In genomic region chr16:18923129-18923528, GRCh38 we compare ENCODE assay signal across 7 cellular contexts. TPM values are rescaled to one million over a fixed set of nuclear protein-coding genes. Genes with fewer than 3 reads are reported as not detected.
A peak's percentile ranks its signal among the peaks of the same experiment; 100 is the strongest.
DNase-seq lines count a peak whose midpoint lies in the region; ATAC-seq, FAIRE-seq and TF ChIP-seq lines count a peak whose summit lies in the region.
"Not testable (repeated sequence)": the region's sequence is repeated elsewhere in the genome, so short reads cannot be mapped to it uniquely, and the experiment has no call there.

No MANE protein-coding gene starts in this region.

- H4K91ac ChIP-seq in trophoblast cell (ENCODE audit: low read depth, low read length): not testable (repeated sequence)

- not testable (repeated sequence) for FAIRE-seq in keratinocyte (lab: Jason Lieb, UNC)

- not testable (repeated sequence) for H3K4me1 ChIP-seq in Caco-2; keratinocyte (ENCODE audit: control insufficient read depth, extremely low read depth, insufficient read depth, low read length); trophoblast cell (ENCODE audit: control insufficient read depth in 1 of 2, insufficient read depth in 2 of 2, low read length in 2 of 2)
- H3K4me1 ChIP-seq in KMS-11 (ENCODE audit: low read depth, poor library complexity, severe bottlenecking): peaks cover 48% of the 10 kb centered on the region

- H2BK120ac ChIP-seq in trophoblast cell (ENCODE audit: insufficient read depth, low read length, poor library complexity): not testable (repeated sequence)

- peak overlapping the region; percentile 46 for H3K4me2 ChIP-seq in KMS-11
- peak overlapping the region; percentile 74 for H3K4me2 ChIP-seq in keratinocyte (ENCODE audit: control insufficient read depth, extremely low read depth, insufficient read depth, low read depth, low read length)
- not testable (repeated sequence) for H3K4me2 ChIP-seq in trophoblast cell (ENCODE audit: low read length)

- CTCF ChIA-PET in Caco-2 (lab: Charles Lee): not testable (repeated sequence)

- not testable (repeated sequence) for H4K8ac ChIP-seq in trophoblast cell (ENCODE audit: low read depth, low read length)

- H3K27me3 Mint-ChIP-seq in Caco-2 (ENCODE audit: insufficient read depth, unreplicated experiment); T-helper 1 cell treated with Interleukin-12 subunit alpha and Interleukin-12 subunit beta and Interleukin-4 antibody, amounts not matched to agents 30 μg/mL and 1 μg/mL, for 36 hours (ENCODE audit: low read depth); activated T-cell treated with anti-CD3 and anti-CD28 coated beads, Interleukin-2, amount 50 U/mL, for 24 hours; activated naive CD8-positive, alpha-beta T cell treated with anti-CD3 and anti-CD28 coated beads, Interleukin-2, amount 50 U/mL, for 24 hours: not testable (repeated sequence)

- not testable (repeated sequence) for H2BK5ac ChIP-seq in trophoblast cell (ENCODE audit: low read depth, low read length, poor library complexity)

- H3K4me1 Mint-ChIP-seq in Caco-2 (ENCODE audit: low read depth, unreplicated experiment): not testable (repeated sequence)
- peaks cover 35% of the 10 kb centered on the region for H3K4me1 Mint-ChIP-seq in T-helper 1 cell treated with Interleukin-12 subunit alpha and Interleukin-12 subunit beta and Interleukin-4 antibody, amounts not matched to agents 30 μg/mL and 1 μg/mL, for 36 hours (ENCODE audit: low read depth)
- H3K4me1 Mint-ChIP-seq in activated T-cell treated with anti-CD3 and anti-CD28 coated beads, Interleukin-2, amount 50 U/mL, for 24 hours (ENCODE audit: low read depth): peaks cover 51% of the 10 kb centered on the region
- peaks cover 56% of the 10 kb centered on the region for H3K4me1 Mint-ChIP-seq in activated naive CD8-positive, alpha-beta T cell treated with anti-CD3 and anti-CD28 coated beads, Interleukin-2, amount 50 U/mL, for 24 hours

- H3K27ac ChIP-seq in KMS-11; keratinocyte (ENCODE audit: control insufficient read depth, insufficient read depth, low read length); trophoblast cell (ENCODE audit: low read depth, low read length): not testable (repeated sequence)

- H3K4ac ChIP-seq in trophoblast cell (ENCODE audit: low read depth, low read length): peak overlapping the region; percentile 93

- POLR2A ChIA-PET in Caco-2 (lab: Charles Lee): not testable (repeated sequence)

- not testable (repeated sequence) for H4K12ac ChIP-seq in trophoblast cell (ENCODE audit: low read depth, low read length)

- H3K9me3 Mint-ChIP-seq in Caco-2 (ENCODE audit: unreplicated experiment); T-helper 1 cell treated with Interleukin-12 subunit alpha and Interleukin-12 subunit beta and Interleukin-4 antibody, amounts not matched to agents 30 μg/mL and 1 μg/mL, for 36 hours; activated T-cell treated with anti-CD3 and anti-CD28 coated beads, Interleukin-2, amount 50 U/mL, for 24 hours; activated naive CD8-positive, alpha-beta T cell treated with anti-CD3 and anti-CD28 coated beads, Interleukin-2, amount 50 U/mL, for 24 hours: not testable (repeated sequence)

- not testable (repeated sequence) for TF ChIP-seq CTCF in Caco-2 (IDR thresholded peaks at IDR 0.05; ENCODE audit: insufficient read depth in 1 of 2, low read depth in 1 of 2, low read length in 1 of 2, severe bottlenecking in 1 of 2, unreplicated experiment in 1 of 2); KMS-11 (conservative IDR thresholded peaks at IDR 0.05; ENCODE audit: low read depth, low read length); keratinocyte (optimal IDR thresholded peaks at IDR 0.05 in 1 of 3, IDR thresholded peaks at IDR 0.05 in 1 of 3, conservative IDR thresholded peaks at IDR 0.05 in 1 of 3; ENCODE audit: extremely low read depth in 1 of 3, insufficient read depth in 2 of 3, low read length in 3 of 3)

- not testable (repeated sequence) for H3K9me3 ChIP-seq in Caco-2; keratinocyte (ENCODE audit: control insufficient read depth, low read depth, low read length); trophoblast cell (ENCODE audit: insufficient read depth, low read depth, low read length)

- not testable (repeated sequence) for H3K27me3 ChIP-seq in Caco-2 (replicated peaks; ENCODE audit: control insufficient read depth, insufficient read depth, low read length); KMS-11 (ENCODE audit: insufficient read depth, low read depth); keratinocyte (ENCODE audit: control insufficient read depth, extremely low read depth, insufficient read depth, low read length); trophoblast cell (ENCODE audit: insufficient read depth, low read length)

- H4K20me1 ChIP-seq in KMS-11 (ENCODE audit: insufficient read depth); keratinocyte (ENCODE audit: control insufficient read depth, extremely low read depth, insufficient read depth, low read length): not testable (repeated sequence)

- not testable (repeated sequence) for H3K79me1 ChIP-seq in trophoblast cell (ENCODE audit: low read length)

- peaks cover 27% of the 10 kb centered on the region for H3K36me3 Mint-ChIP-seq in Caco-2 (ENCODE audit: insufficient read depth, unreplicated experiment)
- H3K36me3 Mint-ChIP-seq in T-helper 1 cell treated with Interleukin-12 subunit alpha and Interleukin-12 subunit beta and Interleukin-4 antibody, amounts not matched to agents 30 μg/mL and 1 μg/mL, for 36 hours (ENCODE audit: low read depth): not testable (repeated sequence)
- H3K36me3 Mint-ChIP-seq in activated T-cell treated with anti-CD3 and anti-CD28 coated beads, Interleukin-2, amount 50 U/mL, for 24 hours (ENCODE audit: low read depth): peaks cover 42% of the 10 kb centered on the region
- peaks cover 16% of the 10 kb centered on the region for H3K36me3 Mint-ChIP-seq in activated naive CD8-positive, alpha-beta T cell treated with anti-CD3 and anti-CD28 coated beads, Interleukin-2, amount 50 U/mL, for 24 hours (ENCODE audit: low read depth)

- not testable (repeated sequence) for H3K9ac ChIP-seq in KMS-11; keratinocyte (ENCODE audit: control insufficient read depth, extremely low read depth, insufficient read depth, low read length); trophoblast cell (ENCODE audit: low read length)

- not testable (repeated sequence) for H3K14ac ChIP-seq in trophoblast cell (ENCODE audit: low read length)

- H3K36me3 ChIP-seq in Caco-2 (ENCODE audit: control insufficient read depth, insufficient read depth, low read length); KMS-11 (ENCODE audit: insufficient read depth); keratinocyte (ENCODE audit: control insufficient read depth in 2 of 2, extremely low read depth in 1 of 2, insufficient read depth in 2 of 2, low read length in 2 of 2); trophoblast cell (ENCODE audit: control insufficient read depth in 1 of 2, insufficient read depth in 2 of 2, low read length in 2 of 2): not testable (repeated sequence)

- not testable (repeated sequence) for H3K4me3 ChIP-seq in Caco-2 (ENCODE audit: low read depth, low read length); KMS-11 (IDR thresholded peaks at IDR 0.05; ENCODE audit: insufficient read depth, low read depth, low read length); keratinocyte (ENCODE audit: control insufficient read depth in 2 of 3, extremely low read depth in 1 of 3, insufficient read depth in 2 of 3, low read depth in 1 of 3, low read length in 3 of 3); trophoblast cell (ENCODE audit: low read depth, low read length)

- not testable (repeated sequence) for H2BK12ac ChIP-seq in trophoblast cell (ENCODE audit: low read length)

- not testable (repeated sequence) for H2AFZ ChIP-seq in KMS-11 (ENCODE audit: low read depth); keratinocyte (ENCODE audit: control insufficient read depth, low read length); trophoblast cell (ENCODE audit: insufficient read depth, low read length, poor library complexity)

- dilution Hi-C loops in keratinocyte (cut with MboI; ENCODE audit: extremely low pct_ligation_motif_present, low sequenced_read_pairs): not testable (repeated sequence)

- not testable (repeated sequence) for H3K27ac Mint-ChIP-seq in Caco-2 (ENCODE audit: unreplicated experiment)
- peak overlapping the region; percentile 90 for H3K27ac Mint-ChIP-seq in T-helper 1 cell treated with Interleukin-12 subunit alpha and Interleukin-12 subunit beta and Interleukin-4 antibody, amounts not matched to agents 30 μg/mL and 1 μg/mL, for 36 hours
- peak overlapping the region; percentile 90 for H3K27ac Mint-ChIP-seq in activated T-cell treated with anti-CD3 and anti-CD28 coated beads, Interleukin-2, amount 50 U/mL, for 24 hours
- H3K27ac Mint-ChIP-seq in activated naive CD8-positive, alpha-beta T cell treated with anti-CD3 and anti-CD28 coated beads, Interleukin-2, amount 50 U/mL, for 24 hours: peak overlapping the region; percentile 64

- intact Hi-C loops in Caco-2 (cut with micrococcal nuclease; ENCODE audit: unreplicated experiment): not testable (repeated sequence)

- H3K9me1 ChIP-seq in keratinocyte (ENCODE audit: control insufficient read depth, extremely low read depth, insufficient read depth, low read length): not testable (repeated sequence)

- peak overlapping the region; percentile 63 for H3K4me3 Mint-ChIP-seq in Caco-2 (ENCODE audit: unreplicated experiment)
- peak overlapping the region; percentile 89 for H3K4me3 Mint-ChIP-seq in T-helper 1 cell treated with Interleukin-12 subunit alpha and Interleukin-12 subunit beta and Interleukin-4 antibody, amounts not matched to agents 30 μg/mL and 1 μg/mL, for 36 hours
- peak overlapping the region; percentile 95 for H3K4me3 Mint-ChIP-seq in activated T-cell treated with anti-CD3 and anti-CD28 coated beads, Interleukin-2, amount 50 U/mL, for 24 hours
- peak overlapping the region; percentile 94 for H3K4me3 Mint-ChIP-seq in activated naive CD8-positive, alpha-beta T cell treated with anti-CD3 and anti-CD28 coated beads, Interleukin-2, amount 50 U/mL, for 24 hours

- not testable (repeated sequence) for ATAC-seq in activated naive CD8-positive, alpha-beta T cell treated with anti-CD3 and anti-CD28 coated beads, Interleukin-2, amount 50 U/mL, for 24 hours

- no CpG with 5 or more reads among the region's 8 CpGs for WGBS in trophoblast cell (ENCODE audit: extremely low coverage, insufficient coverage, insufficient read length)

- not testable (repeated sequence) for DNase-seq in Caco-2; activated naive CD8-positive, alpha-beta T cell treated with anti-CD3 and anti-CD28 coated beads, Interleukin-2, amount 50 U/mL, for 24 hours; keratinocyte (ENCODE audit: low read depth, low spot score); trophoblast cell
- peak; percentile 16 for DNase-seq in activated T-cell treated with anti-CD3 and anti-CD28 coated beads, Interleukin-2, amount 50 U/mL, for 24 hours

- BruUV-seq in Caco-2 (replicated peaks; lab: Mats Ljungman, UMichigan): not testable (repeated sequence)

- not testable (repeated sequence) for H2AK5ac ChIP-seq in trophoblast cell (ENCODE audit: low read length)

- H3K18ac ChIP-seq in trophoblast cell (ENCODE audit: low read length): not testable (repeated sequence)

- not testable (repeated sequence) for H3K23ac ChIP-seq in trophoblast cell (ENCODE audit: low read length)

- H3K79me2 ChIP-seq in KMS-11 (ENCODE audit: insufficient read depth, low read depth): peaks cover 73% of the 10 kb centered on the region
- peaks cover 66% of the 10 kb centered on the region for H3K79me2 ChIP-seq in keratinocyte (ENCODE audit: control insufficient read depth, insufficient read depth, low read length)
- H3K79me2 ChIP-seq in trophoblast cell (ENCODE audit: control insufficient read depth, insufficient read depth, low read length, poor library complexity): peaks cover 18% of the 10 kb centered on the region

RNA-seq across cellular contexts. Expression of gene SMG1, which starts 3.1 kb away (rescaled TPM):
- total RNA-seq in Caco-2 (2022): 79.1 and 80.2 TPM in 2 replicates
- 26.6 to 34.2 TPM (median 27.6 TPM) in 3 replicates for polyA plus RNA-seq in keratinocyte
- 21.6 TPM for polyA plus RNA-seq in keratinocyte (2011; ENCODE audit: low read depth)
- 10.2 and 19.2 TPM in 2 replicates for polyA plus RNA-seq in keratinocyte (2011; cell fraction: cytosol; rRNA removed)
- 64.7 and 80.2 TPM in 2 replicates for polyA plus RNA-seq in keratinocyte (2011; cell fraction: nucleus; rRNA removed)
- polyA plus RNA-seq in keratinocyte (2012; ENCODE audit: low replicate concordance): 17.2 and 17.5 TPM in 2 replicates
- 77.6 to 221 TPM (median 119 TPM) in 3 replicates for polyA minus RNA-seq in keratinocyte
- polyA minus RNA-seq in keratinocyte (2011; cell fraction: cytosol; rRNA and poly(A)+ RNA removed): 28.2 TPM
- polyA minus RNA-seq in keratinocyte (2011; cell fraction: nucleus; rRNA and poly(A)+ RNA removed): 171 and 294 TPM in 2 replicates
- 15.8 and 16.6 TPM in 2 replicates for polyA plus RNA-seq in trophoblast cell (2013)
